8 cellular contexts compared by ENCODE assay signal in the genomic region with DNA sequence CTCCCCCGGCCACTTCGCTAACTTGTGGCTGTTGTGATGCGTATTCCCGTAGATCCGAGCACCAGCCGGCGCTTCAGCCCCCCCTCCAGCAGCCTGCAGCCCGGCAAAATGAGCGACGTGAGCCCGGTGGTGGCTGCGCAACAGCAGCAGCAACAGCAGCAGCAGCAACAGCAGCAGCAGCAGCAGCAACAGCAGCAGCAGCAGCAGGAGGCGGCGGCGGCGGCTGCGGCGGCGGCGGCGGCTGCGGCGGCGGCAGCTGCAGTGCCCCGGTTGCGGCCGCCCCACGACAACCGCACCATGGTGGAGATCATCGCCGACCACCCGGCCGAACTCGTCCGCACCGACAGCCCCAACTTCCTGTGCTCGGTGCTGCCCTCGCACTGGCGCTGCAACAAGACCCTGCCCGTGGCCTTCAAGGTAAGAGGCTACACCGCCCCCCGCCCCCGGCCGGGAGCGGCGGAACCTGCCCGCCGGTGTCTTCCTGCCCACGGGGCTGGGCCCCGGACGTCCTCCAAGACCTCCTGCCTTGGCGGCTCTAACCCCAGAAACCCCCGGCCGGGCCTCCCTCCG. TPM values are rescaled to one million over a fixed set of nuclear protein-coding genes. Genes with fewer than 3 reads are reported as not detected.
DNase-seq lines count a peak whose midpoint lies in the region; TF ChIP-seq lines count a peak whose summit lies in the region.

No MANE protein-coding gene starts in this region.

- H3K4me3 Mint-ChIP-seq in activated T-helper 2 cell treated with anti-CD3 and anti-CD28 coated beads, Interferon-gamma antibody, Interleukin-2, Interleukin-4, amounts not matched to agents 10 μg/mL and 5 μg/mL and 100 μg/mL, durations not matched to agents 14 hours and 24 hours and 36 hours (ENCODE audit: low read depth), result peak overlapping the region; percentile 100
- peak overlapping the region; percentile 98 for H3K4me3 Mint-ChIP-seq in osteocyte (ENCODE audit: unreplicated experiment)

- H3K9me3 Mint-ChIP-seq in activated T-helper 2 cell treated with anti-CD3 and anti-CD28 coated beads, Interferon-gamma antibody, Interleukin-2, Interleukin-4, amounts not matched to agents 10 μg/mL and 5 μg/mL and 100 μg/mL, durations not matched to agents 14 hours and 24 hours and 36 hours, result no peaks in the 10 kb centered on the region
- H3K9me3 Mint-ChIP-seq in osteocyte (ENCODE audit: unreplicated experiment), result no peaks in the 10 kb centered on the region

- H3K27me3 Mint-ChIP-seq in activated T-helper 2 cell treated with anti-CD3 and anti-CD28 coated beads, Interferon-gamma antibody, Interleukin-2, Interleukin-4, amounts not matched to agents 10 μg/mL and 5 μg/mL and 100 μg/mL, durations not matched to agents 14 hours and 24 hours and 36 hours (ENCODE audit: low read depth), result no peaks in the 10 kb centered on the region
- no peaks in the 10 kb centered on the region for H3K27me3 Mint-ChIP-seq in osteocyte (ENCODE audit: unreplicated experiment)

- H3K4me1 Mint-ChIP-seq in activated T-helper 2 cell treated with anti-CD3 and anti-CD28 coated beads, Interferon-gamma antibody, Interleukin-2, Interleukin-4, amounts not matched to agents 10 μg/mL and 5 μg/mL and 100 μg/mL, durations not matched to agents 14 hours and 24 hours and 36 hours (ENCODE audit: low read depth), result peaks cover 43% of the 10 kb centered on the region
- H3K4me1 Mint-ChIP-seq in osteocyte (ENCODE audit: unreplicated experiment), result peaks cover 54% of the 10 kb centered on the region

- DNase-seq in GM03348 (ENCODE audit: low spot score) (peak; percentile 62), NCI-H748 (lab: John Stamatoyannopoulos, UW; ENCODE audit: unreplicated experiment) (peak; percentile 75), germinal center (ENCODE audit: low spot score) (peak; percentile 11), osteocyte (ENCODE audit: extremely low spot score, unreplicated experiment) (no peak), inferior parietal cortex (ENCODE audit: extremely low spot score) (no peak), DMS153 treated with DMSO at 0.1 percent for 48 hours (lab: John Stamatoyannopoulos, UW; ENCODE audit: unreplicated experiment) (no peak), GM10266 (ENCODE audit: extremely low spot score) (no peak)
- peak; percentile 62 for DNase-seq in activated T-helper 2 cell treated with anti-CD3 and anti-CD28 coated beads, Interferon-gamma antibody, Interleukin-2, Interleukin-4, amounts not matched to agents 10 μg/mL and 5 μg/mL and 100 μg/mL, durations not matched to agents 14 hours and 24 hours and 36 hours (ENCODE audit: low spot score)

- intact Hi-C loops in activated T-helper 2 cell treated with anti-CD3 and anti-CD28 coated beads, Interferon-gamma antibody, Interleukin-2, Interleukin-4, amounts not matched to agents 10 μg/mL and 5 μg/mL and 100 μg/mL, durations not matched to agents 14 hours and 24 hours and 36 hours (cut with micrococcal nuclease), result loop anchor here (1.0 to 5.0 kb wide), 4 partner anchors 380 to 590 kb away; no protein-coding TSS in a partner anchor

- TF ChIP-seq CTCF in osteocyte (IDR thresholded peaks at IDR 0.05), result no peak
- TF ChIP-seq CTCF in GM10266 (IDR thresholded peaks at IDR 0.05; ENCODE audit: control insufficient read depth, insufficient read depth, low read depth, missing control alignments), result no peak

- peaks cover 71% of the 10 kb centered on the region for H3K36me3 Mint-ChIP-seq in activated T-helper 2 cell treated with anti-CD3 and anti-CD28 coated beads, Interferon-gamma antibody, Interleukin-2, Interleukin-4, amounts not matched to agents 10 μg/mL and 5 μg/mL and 100 μg/mL, durations not matched to agents 14 hours and 24 hours and 36 hours (ENCODE audit: low read depth)
- peaks cover 2% of the 10 kb centered on the region for H3K36me3 Mint-ChIP-seq in osteocyte (ENCODE audit: unreplicated experiment)

- peak overlapping the region; percentile 99 for H3K27ac Mint-ChIP-seq in activated T-helper 2 cell treated with anti-CD3 and anti-CD28 coated beads, Interferon-gamma antibody, Interleukin-2, Interleukin-4, amounts not matched to agents 10 μg/mL and 5 μg/mL and 100 μg/mL, durations not matched to agents 14 hours and 24 hours and 36 hours
- H3K27ac Mint-ChIP-seq in osteocyte (ENCODE audit: unreplicated experiment), result peak overlapping the region; percentile 92

RNA-seq across cellular contexts. Expression of a gene that starts 44.9 kb away (rescaled TPM):
- total RNA-seq in activated T-helper 2 cell treated with anti-CD3 and anti-CD28 coated beads, Interferon-gamma antibody, Interleukin-2, Interleukin-4, amounts not matched to agents 10 μg/mL and 5 μg/mL and 100 μg/mL, durations not matched to agents 14 hours and 24 hours and 36 hours, result 14.8 and 19.4 TPM in 2 replicates
- total RNA-seq in osteocyte, result 13.2 and 15.1 TPM in 2 replicates

Comparison
In these comparisons a context has a peak if more than half of its experiments do, and no peak if none do; other contexts are left out.
1. DNase-seq: peak in GM03348 (single experiment), NCI-H748 (single experiment), activated T-helper 2 cell treated with anti-CD3 and anti-CD28 coated beads, Interferon-gamma antibody, Interleukin-2, Interleukin-4, amounts not matched to agents 10 μg/mL and 5 μg/mL and 100 μg/mL, durations not matched to agents 14 hours and 24 hours and 36 hours (single experiment) and germinal center (single experiment); none in osteocyte (single experiment), inferior parietal cortex (single experiment), DMS153 treated with DMSO at 0.1 percent for 48 hours (single experiment) and GM10266 (single experiment).